17 cellular contexts compared by ENCODE assay signal in the genomic region with DNA sequence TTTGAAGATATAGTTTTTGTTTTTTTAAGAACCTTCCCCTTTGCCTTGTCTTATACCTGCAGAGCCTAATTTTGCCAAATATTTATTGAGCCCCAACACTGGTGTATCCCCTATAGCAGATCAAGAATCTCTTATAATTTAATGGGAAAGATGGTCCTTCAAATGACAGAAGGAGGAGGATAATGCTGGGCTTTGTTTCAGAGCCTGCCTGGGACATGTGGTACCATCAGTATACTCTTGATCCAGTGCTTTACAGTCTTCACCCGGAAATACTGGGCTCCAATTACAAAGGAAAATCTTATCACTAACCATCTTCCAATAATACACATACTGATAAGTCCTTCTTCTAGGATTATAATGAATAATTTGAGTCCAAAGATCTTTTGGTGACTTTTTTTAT.
A peak's percentile ranks its signal among the peaks of the same experiment; 100 is the strongest.
DNase-seq lines count a peak whose midpoint lies in the region; ATAC-seq and TF ChIP-seq lines count a peak whose summit lies in the region.
"Had no signal": no experiment of that assay in that cellular context is flagged by ENCODE, and none has a peak within 500 bp of the region (broad histone marks: within the 10 kb centered on the region; RNA-seq: fewer than 3 reads in every experiment).

No MANE protein-coding gene starts in this region.

- no peaks in the 10 kb centered on the region for H3K27me3 Mint-ChIP-seq in activated B cell treated with CpG ODN at 0.5 μM for 24 hours
- no peaks in the 10 kb centered on the region for H3K27me3 Mint-ChIP-seq in dendritic cell treated with granulocyte-macrophage colony-stimulating factor and Interleukin-4, amounts not matched to agents 40 ng/mL and 50 ng/mL, for 4 days
- H3K27me3 Mint-ChIP-seq in stimulated activated naive B cell treated with anti-CD40 and anti-IgM and Interleukin-4, amounts not matched to agents 10 μg/mL and 1 μg/mL and 100 μg/mL, for 72 hours = no peaks in the 10 kb centered on the region

- H3K9me3 ChIP-seq in DND-41 (ENCODE audit: insufficient read depth, low read length, severe bottlenecking) = no peaks in the 10 kb centered on the region
- H3K9me3 ChIP-seq: BE2C had no signal

- H3K4me3 ChIP-seq in DND-41 (ENCODE audit: low read depth in 1 of 2, low read length in 2 of 2) = no peak overlapping the region

- no peak overlapping the region for H3K4me2 ChIP-seq in DND-41 (ENCODE audit: insufficient read depth, low read length)

- H3K9me3 Mint-ChIP-seq in activated B cell treated with CpG ODN at 0.5 μM for 24 hours = no peaks in the 10 kb centered on the region
- H3K9me3 Mint-ChIP-seq in dendritic cell treated with granulocyte-macrophage colony-stimulating factor and Interleukin-4, amounts not matched to agents 40 ng/mL and 50 ng/mL, for 4 days = no peaks in the 10 kb centered on the region
- H3K9me3 Mint-ChIP-seq in stimulated activated naive B cell treated with anti-CD40 and anti-IgM and Interleukin-4, amounts not matched to agents 10 μg/mL and 1 μg/mL and 100 μg/mL, for 72 hours = peaks cover 0 to 4% of the 10 kb centered on the region in 2 donors

- ATAC-seq in DND-41 (ENCODE audit: insufficient read depth, low read depth) = 0 out of 3 replicates have a peak, but pooled peaks have one; percentile 3
- ATAC-seq in activated B cell treated with CpG ODN at 0.5 μM for 24 hours (ENCODE audit: low read depth) = no peak
- no peak for ATAC-seq in stimulated activated naive B cell treated with anti-CD40 and anti-IgM and Interleukin-4, amounts not matched to agents 10 μg/mL and 1 μg/mL and 100 μg/mL, for 72 hours (replicated peaks)
- no peak for ATAC-seq in HG03097 (IDR thresholded peaks at IDR 0.05; ENCODE audit: low FRiP score, unreplicated experiment)
- ATAC-seq in HG03442 (IDR thresholded peaks at IDR 0.05; ENCODE audit: unreplicated experiment) = no peak

- no peaks in the 10 kb centered on the region for H3K27me3 ChIP-seq in DND-41 (ENCODE audit: insufficient read depth, low read length, poor library complexity)
- H3K27me3 ChIP-seq: BE2C had no signal

- peaks cover 48% of the 10 kb centered on the region for H3K4me1 Mint-ChIP-seq in activated B cell treated with CpG ODN at 0.5 μM for 24 hours
- H3K4me1 Mint-ChIP-seq in dendritic cell treated with granulocyte-macrophage colony-stimulating factor and Interleukin-4, amounts not matched to agents 40 ng/mL and 50 ng/mL, for 4 days (ENCODE audit: low read depth) = peaks cover 76% of the 10 kb centered on the region
- H3K4me1 Mint-ChIP-seq in stimulated activated naive B cell treated with anti-CD40 and anti-IgM and Interleukin-4, amounts not matched to agents 10 μg/mL and 1 μg/mL and 100 μg/mL, for 72 hours = peaks cover 28 to 53% of the 10 kb centered on the region in 2 donors

- peak overlapping the region; percentile 62 for H3K27ac ChIP-seq in DND-41 (ENCODE audit: low read length)
- H3K27ac ChIP-seq: RWPE1 had no signal

- H3K9ac ChIP-seq in DND-41 (ENCODE audit: low read depth, low read length) = no peak overlapping the region

- POLR2A ChIA-PET in activated B cell treated with CpG ODN at 0.5 μM for 24 hours (lab: Charles Lee) = no interaction called here

- H3K27ac Mint-ChIP-seq in activated B cell treated with CpG ODN at 0.5 μM for 24 hours = peak overlapping the region; percentile 20
- H3K27ac Mint-ChIP-seq in dendritic cell treated with granulocyte-macrophage colony-stimulating factor and Interleukin-4, amounts not matched to agents 40 ng/mL and 50 ng/mL, for 4 days = peak overlapping the region; percentile 73
- H3K27ac Mint-ChIP-seq in stimulated activated naive B cell treated with anti-CD40 and anti-IgM and Interleukin-4, amounts not matched to agents 10 μg/mL and 1 μg/mL and 100 μg/mL, for 72 hours = no peak overlapping the region

- H2AFZ ChIP-seq in DND-41 (ENCODE audit: low read depth, low read length) = no peak overlapping the region

- H3K4me1 ChIP-seq in DND-41 (ENCODE audit: insufficient read depth, low read length) = peaks cover 80% of the 10 kb centered on the region
- H3K4me1 ChIP-seq: BE2C had no signal

- intact Hi-C loops in activated B cell treated with CpG ODN at 0.5 μM for 24 hours (cut with micrococcal nuclease) = loop anchor here (10.0 kb wide), 1 partner anchor 108 kb away; no protein-coding TSS in a partner anchor
- intact Hi-C loops in dendritic cell treated with granulocyte-macrophage colony-stimulating factor and Interleukin-4, amounts not matched to agents 40 ng/mL and 50 ng/mL, for 4 days (cut with micrococcal nuclease) = no loop called here

- H4K20me1 ChIP-seq in DND-41 (ENCODE audit: insufficient read depth, low read length) = peaks cover 17% of the 10 kb centered on the region; the same call in 1 of the 2 replicates

- TF ChIP-seq CTCF in DND-41 (IDR thresholded peaks at IDR 0.05; ENCODE audit: borderline replicate concordance, extremely low read depth, low read length, poor library complexity, severe bottlenecking) (no peak), activated B cell treated with CpG ODN at 0.5 μM for 24 hours (IDR thresholded peaks at IDR 0.05) (no peak)

- peaks cover 4% of the 10 kb centered on the region for H3K36me3 Mint-ChIP-seq in activated B cell treated with CpG ODN at 0.5 μM for 24 hours (ENCODE audit: low read depth)
- H3K36me3 Mint-ChIP-seq in dendritic cell treated with granulocyte-macrophage colony-stimulating factor and Interleukin-4, amounts not matched to agents 40 ng/mL and 50 ng/mL, for 4 days (ENCODE audit: low read depth) = peaks cover 10% of the 10 kb centered on the region
- peaks cover 3 to 4% of the 10 kb centered on the region in 2 donors for H3K36me3 Mint-ChIP-seq in stimulated activated naive B cell treated with anti-CD40 and anti-IgM and Interleukin-4, amounts not matched to agents 10 μg/mL and 1 μg/mL and 100 μg/mL, for 72 hours

- H3K4me3 Mint-ChIP-seq in activated B cell treated with CpG ODN at 0.5 μM for 24 hours = no peak overlapping the region
- no peak overlapping the region for H3K4me3 Mint-ChIP-seq in dendritic cell treated with granulocyte-macrophage colony-stimulating factor and Interleukin-4, amounts not matched to agents 40 ng/mL and 50 ng/mL, for 4 days
- H3K4me3 Mint-ChIP-seq in stimulated activated naive B cell treated with anti-CD40 and anti-IgM and Interleukin-4, amounts not matched to agents 10 μg/mL and 1 μg/mL and 100 μg/mL, for 72 hours = no peak overlapping the region
- H3K4me3 Mint-ChIP-seq: CD8-positive, alpha-beta memory T cell had no signal

- CTCF ChIA-PET in activated B cell treated with CpG ODN at 0.5 μM for 24 hours (lab: Charles Lee) = no interaction called here

- DNase-seq in DND-41 (no peak), activated B cell treated with CpG ODN at 0.5 μM for 24 hours (no peak), pons (ENCODE audit: low spot score) (peak; percentile 72)
- no peak for DNase-seq in stimulated activated naive B cell treated with anti-CD40 and anti-IgM and Interleukin-4, amounts not matched to agents 10 μg/mL and 1 μg/mL and 100 μg/mL, for 72 hours
- DNase-seq: BE2C; CD8-positive, alpha-beta memory T cell; EL; KG1; NCI-H1092; NCI-H2107; NCI-H69; NK-92 treated with Interleukin-12 subunit alpha and Interleukin-12 subunit beta, amount 100 ng/mL, for 24 hours; OCI-M1 had no signal

- peaks cover 3% of the 10 kb centered on the region; the same call in 1 of the 2 replicates for H3K36me3 ChIP-seq in DND-41 (ENCODE audit: insufficient read depth, low read length)
- H3K36me3 ChIP-seq: BE2C had no signal

- H3K79me2 ChIP-seq in DND-41 (ENCODE audit: insufficient read depth, low read length) = peaks cover 100% of the 10 kb centered on the region
